ENCODE assay signal across 7 cellular contexts in the genomic region with DNA sequence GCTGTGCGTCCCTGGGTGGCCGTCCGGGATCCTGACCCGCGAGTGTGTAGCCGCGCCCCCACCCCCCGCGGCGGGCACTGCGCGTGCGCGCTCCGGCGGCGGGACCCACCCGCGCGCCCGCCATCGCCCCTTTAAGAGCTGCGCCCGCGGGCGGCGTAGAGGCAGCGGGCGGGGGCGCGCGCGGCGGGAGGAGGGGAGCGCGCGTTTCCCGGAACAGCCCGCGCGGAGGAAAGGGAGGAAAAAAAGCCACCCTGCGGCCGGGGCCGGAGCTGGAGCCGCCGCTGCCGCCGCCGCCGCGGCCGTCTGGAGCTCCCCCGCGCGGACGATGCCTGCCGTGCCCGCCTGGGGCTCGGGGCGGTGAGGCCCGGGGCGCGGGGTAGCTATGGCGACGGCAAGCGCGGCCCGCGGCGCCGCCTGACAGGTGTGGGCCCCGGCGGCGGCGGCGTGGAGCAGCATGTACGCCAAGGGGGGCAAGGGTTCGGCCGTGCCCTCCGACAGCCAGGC. TPM values are rescaled to one million over a fixed set of nuclear protein-coding genes. Genes with fewer than 3 reads are reported as not detected.
A peak's percentile ranks its signal among the peaks of the same experiment; 100 is the strongest.
DNase-seq lines count a peak whose midpoint lies in the region; ATAC-seq and TF ChIP-seq lines count a peak whose summit lies in the region.

Gene SSBP4, plus strand, starts transcription at position 204 of the 504 bp plus-strand sequence. Its CDS starts 251 bp downstream, at position 455.

- peak; percentile 31 for TF ChIP-seq POLR2A in GM15510 (IDR thresholded peaks at IDR 0.05; ENCODE audit: borderline replicate concordance, extremely low read depth, insufficient read length)

- peaks cover 11% of the 10 kb centered on the region for H3K27me3 Mint-ChIP-seq in activated CD8-positive, alpha-beta T cell treated with anti-CD3 and anti-CD28 coated beads for 36 hours

- peaks cover 92% of the 10 kb centered on the region for H3K4me1 ChIP-seq in effector memory CD4-positive, alpha-beta T cell (ENCODE audit: control insufficient read depth, insufficient read depth, low read length, poor library complexity, severe bottlenecking)
- peaks cover 0 to 48% of the 10 kb centered on the region in 2 donors for H3K4me1 ChIP-seq in lung (ENCODE audit: control insufficient read depth in 2 of 2, insufficient read depth in 2 of 2, low read length in 2 of 2)

- CTCF ChIA-PET in activated CD8-positive, alpha-beta T cell treated with anti-CD3 and anti-CD28 coated beads for 36 hours (lab: Charles Lee), result interaction anchor here (0.9 to 11.2 kb wide), 9 partner anchors 9 to 168 kb away, joined by 3 to 181 read pairs (median 3); partner anchors contain the start of genes GDF15, JUND and LRRC25

- H3K27ac Mint-ChIP-seq in activated CD8-positive, alpha-beta T cell treated with anti-CD3 and anti-CD28 coated beads for 36 hours, result peak within 1 kb of the TSS; percentile 79

- H3K27ac ChIP-seq in effector memory CD4-positive, alpha-beta T cell (ENCODE audit: insufficient read depth, low read length, poor library complexity, severe bottlenecking), result peak within 1 kb of the TSS; percentile 73
- peak within 1 kb of the TSS; percentile 73 to 88 for H3K27ac ChIP-seq in lung (ENCODE audit: low read depth in 1 of 2, low read length in 1 of 2)

- WGBS in lung, 2 donors, result 1% methylated on average over 42 to 80 of the region's 80 CpGs

- peak; percentile 37 for ATAC-seq in HG03196 (IDR thresholded peaks at IDR 0.05; ENCODE audit: unreplicated experiment)
- peak; percentile 38 for ATAC-seq in activated CD8-positive, alpha-beta T cell treated with anti-CD3 and anti-CD28 coated beads for 36 hours
- peak; percentile 32 for ATAC-seq in lung (ENCODE audit: insufficient read depth, low FRiP score)

- H3K4me1 Mint-ChIP-seq in activated CD8-positive, alpha-beta T cell treated with anti-CD3 and anti-CD28 coated beads for 36 hours (ENCODE audit: low read depth), result peaks cover 78% of the 10 kb centered on the region

- DNase-seq in NCI-H774 (lab: John Stamatoyannopoulos, UW), result peak; percentile 71
- peak; percentile 72 for DNase-seq in activated CD8-positive, alpha-beta T cell treated with anti-CD3 and anti-CD28 coated beads for 36 hours
- DNase-seq in effector memory CD4-positive, alpha-beta T cell, result peak; percentile 61 to 64 (median 62)
- no peak for DNase-seq in lung (ENCODE audit: low spot score)
- DNase-seq in stimulated activated CD8-positive, alpha-beta memory T cell treated with anti-CD3 and anti-CD28 coated beads, Interleukin-12 subunit alpha, Interleukin-12 subunit beta, amount 100 ng/mL, for 4 hours (ENCODE audit: low read depth), result peak; percentile 62

- POLR2A ChIA-PET in activated CD8-positive, alpha-beta T cell treated with anti-CD3 and anti-CD28 coated beads for 36 hours (lab: Charles Lee), result interaction anchor here (0.6 to 8.7 kb wide), 10 partner anchors 8 to 258 kb away, joined by 3 to 81 read pairs (median 4); partner anchors contain the start of genes ELL, JUND and MPV17L2

- H3K9me3 Mint-ChIP-seq in activated CD8-positive, alpha-beta T cell treated with anti-CD3 and anti-CD28 coated beads for 36 hours, result no peaks in the 10 kb centered on the region

- peak within 1 kb of the TSS; percentile 59 for H3K4me3 ChIP-seq in effector memory CD4-positive, alpha-beta T cell (ENCODE audit: insufficient read depth, low read depth, low read length, poor library complexity, severe bottlenecking)
- H3K4me3 ChIP-seq in lung, result peak within 1 kb of the TSS; percentile 68

- intact Hi-C loops in activated CD8-positive, alpha-beta T cell treated with anti-CD3 and anti-CD28 coated beads for 36 hours (cut with micrococcal nuclease), result no loop called here

- H3K36me3 ChIP-seq in effector memory CD4-positive, alpha-beta T cell (ENCODE audit: control insufficient read depth, insufficient read depth, low read length), result no peaks in the 10 kb centered on the region
- no peaks in the 10 kb centered on the region for H3K36me3 ChIP-seq in lung (ENCODE audit: control insufficient read depth in 2 of 2, insufficient read depth in 2 of 2, low read length in 2 of 2)

- peak within 1 kb of the TSS; percentile 86 for H3K4me3 Mint-ChIP-seq in activated CD8-positive, alpha-beta T cell treated with anti-CD3 and anti-CD28 coated beads for 36 hours

- no peak for TF ChIP-seq CTCF in activated CD8-positive, alpha-beta T cell treated with anti-CD3 and anti-CD28 coated beads for 36 hours (IDR thresholded peaks at IDR 0.05)
- TF ChIP-seq CTCF in lung (IDR thresholded peaks at IDR 0.05; ENCODE audit: control extremely low read depth, extremely low read depth), result no peak

- no peaks in the 10 kb centered on the region for H3K27me3 ChIP-seq in effector memory CD4-positive, alpha-beta T cell (replicated peaks; ENCODE audit: control insufficient read depth, insufficient read depth, low read length, poor library complexity, severe bottlenecking)
- H3K27me3 ChIP-seq in lung (ENCODE audit: control insufficient read depth, insufficient read depth), result no peaks in the 10 kb centered on the region

- no peaks in the 10 kb centered on the region for H3K9me3 ChIP-seq in effector memory CD4-positive, alpha-beta T cell (ENCODE audit: control insufficient read depth, low read length)
- H3K9me3 ChIP-seq in lung (ENCODE audit: control insufficient read depth in 2 of 2, insufficient read depth in 1 of 2, low read length in 1 of 2), result no peaks in the 10 kb centered on the region

- peaks cover 12% of the 10 kb centered on the region for H3K36me3 Mint-ChIP-seq in activated CD8-positive, alpha-beta T cell treated with anti-CD3 and anti-CD28 coated beads for 36 hours (ENCODE audit: low read depth)

RNA-seq across cellular contexts. Expression of gene SSBP4, which starts in this region (rescaled TPM):
- 100 to 1,000 TPM in 1 of 2 experiments, 10 to 100 TPM in 1; 98.2 to 102 TPM for total RNA-seq in activated CD8-positive, alpha-beta T cell treated with anti-CD3 and anti-CD28 coated beads for 36 hours
- total RNA-seq in lung, result 10 to 100 TPM; 31.7 to 95.3 TPM
- polyA plus RNA-seq in lung, result 10 to 100 TPM; 60.3 to 84.4 TPM
